In the genomic region with DNA sequence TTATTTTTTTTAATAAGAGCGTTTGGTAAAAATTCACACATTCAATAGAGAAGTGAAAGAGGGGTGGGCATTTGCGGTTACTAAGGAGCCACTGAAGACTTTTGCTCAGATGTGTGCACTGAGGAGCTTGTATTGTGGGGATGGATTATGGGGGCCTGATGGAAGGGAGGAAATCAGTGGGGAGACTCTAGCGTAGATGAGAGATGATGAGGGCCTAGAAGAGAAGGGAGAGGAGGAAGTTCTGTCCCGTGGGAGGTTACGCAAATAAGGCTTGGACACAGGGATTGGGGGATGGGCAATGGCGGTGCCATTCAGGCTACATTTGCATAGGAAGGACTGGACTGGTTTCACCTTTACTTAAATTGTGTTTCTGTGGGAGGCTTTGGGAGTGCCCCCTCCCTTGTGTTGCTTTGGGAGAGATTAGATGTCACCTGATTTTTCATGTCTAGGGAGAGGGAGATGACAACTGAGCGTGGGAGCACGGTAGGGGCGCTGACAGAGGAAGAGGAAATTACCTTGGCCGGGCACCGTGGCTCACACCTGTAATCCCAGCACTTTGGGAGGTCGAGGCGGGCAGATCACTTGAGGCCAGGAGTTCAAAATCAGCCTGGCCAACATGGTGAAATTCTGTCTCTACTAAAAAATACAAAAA, we compare ENCODE assay signal across 1 cellular context.
TF ChIP-seq lines count a peak whose summit lies in the region.

No MANE protein-coding gene starts in this region.

TF ChIP-seq in GM23338, 12 proteins besides CTCF, POLR2A, EP300 and RAD21 (continued from another document):
- TF ChIP-seq ZNF462 (CRISPR knock-in tag; IDR thresholded peaks at IDR 0.05): no peak
- TF ChIP-seq NANOG (IDR thresholded peaks at IDR 0.05; ENCODE audit: borderline replicate concordance): no peak
- TF ChIP-seq EZH2 (IDR thresholded peaks at IDR 0.05; ENCODE audit: low read depth, unreplicated experiment): no peak
- no peak for TF ChIP-seq CREB1 (CRISPR knock-in tag; IDR thresholded peaks at IDR 0.05; ENCODE audit: low read depth)
- no peak for TF ChIP-seq EZH2phosphoT487 (IDR thresholded peaks at IDR 0.05; ENCODE audit: unreplicated experiment)
- TF ChIP-seq ZNF331 (CRISPR knock-in tag; IDR thresholded peaks at IDR 0.05; ENCODE audit: low read depth): no peak
- TF ChIP-seq, protein P1, sequence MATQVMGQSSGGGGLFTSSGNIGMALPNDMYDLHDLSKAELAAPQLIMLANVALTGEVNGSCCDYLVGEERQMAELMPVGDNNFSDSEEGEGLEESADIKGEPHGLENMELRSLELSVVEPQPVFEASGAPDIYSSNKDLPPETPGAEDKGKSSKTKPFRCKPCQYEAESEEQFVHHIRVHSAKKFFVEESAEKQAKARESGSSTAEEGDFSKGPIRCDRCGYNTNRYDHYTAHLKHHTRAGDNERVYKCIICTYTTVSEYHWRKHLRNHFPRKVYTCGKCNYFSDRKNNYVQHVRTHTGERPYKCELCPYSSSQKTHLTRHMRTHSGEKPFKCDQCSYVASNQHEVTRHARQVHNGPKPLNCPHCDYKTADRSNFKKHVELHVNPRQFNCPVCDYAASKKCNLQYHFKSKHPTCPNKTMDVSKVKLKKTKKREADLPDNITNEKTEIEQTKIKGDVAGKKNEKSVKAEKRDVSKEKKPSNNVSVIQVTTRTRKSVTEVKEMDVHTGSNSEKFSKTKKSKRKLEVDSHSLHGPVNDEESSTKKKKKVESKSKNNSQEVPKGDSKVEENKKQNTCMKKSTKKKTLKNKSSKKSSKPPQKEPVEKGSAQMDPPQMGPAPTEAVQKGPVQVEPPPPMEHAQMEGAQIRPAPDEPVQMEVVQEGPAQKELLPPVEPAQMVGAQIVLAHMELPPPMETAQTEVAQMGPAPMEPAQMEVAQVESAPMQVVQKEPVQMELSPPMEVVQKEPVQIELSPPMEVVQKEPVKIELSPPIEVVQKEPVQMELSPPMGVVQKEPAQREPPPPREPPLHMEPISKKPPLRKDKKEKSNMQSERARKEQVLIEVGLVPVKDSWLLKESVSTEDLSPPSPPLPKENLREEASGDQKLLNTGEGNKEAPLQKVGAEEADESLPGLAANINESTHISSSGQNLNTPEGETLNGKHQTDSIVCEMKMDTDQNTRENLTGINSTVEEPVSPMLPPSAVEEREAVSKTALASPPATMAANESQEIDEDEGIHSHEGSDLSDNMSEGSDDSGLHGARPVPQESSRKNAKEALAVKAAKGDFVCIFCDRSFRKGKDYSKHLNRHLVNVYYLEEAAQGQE (IDR thresholded peaks at IDR 0.05; ENCODE audit: unreplicated experiment): no peak
- TF ChIP-seq STAT1 (IDR thresholded peaks at IDR 0.05; ENCODE audit: unreplicated experiment): no peak
- TF ChIP-seq JUNB (IDR thresholded peaks at IDR 0.05; ENCODE audit: unreplicated experiment): no peak
